In genomic region chr11:76629133-76629852, GRCh38 we compare ENCODE assay signal across 9 cellular contexts. TPM values are rescaled to one million over a fixed set of nuclear protein-coding genes. Genes with fewer than 3 reads are reported as not detected.
A peak's percentile ranks its signal among the peaks of the same experiment; 100 is the strongest.
DNase-seq lines count a peak whose midpoint lies in the region; ATAC-seq and TF ChIP-seq lines count a peak whose summit lies in the region.
"Had no signal": no experiment of that assay in that cellular context is flagged by ENCODE, and none has a peak within 500 bp of the region (broad histone marks: within the 10 kb centered on the region; RNA-seq: fewer than 3 reads in every experiment).

No MANE protein-coding gene starts in this region.

- H3K4me3 ChIP-seq in right atrium auricular region = no peak overlapping the region

- no peaks in the 10 kb centered on the region for H3K36me3 ChIP-seq in right atrium auricular region

- H3K27me3 ChIP-seq in right atrium auricular region = no peaks in the 10 kb centered on the region

- no peaks in the 10 kb centered on the region for H3K36me3 Mint-ChIP-seq in activated T-helper 17 cell treated with anti-CD3 and anti-CD28 coated beads, Interleukin-2, amount 50 U/mL, for 72 hours (ENCODE audit: low read depth)

- TF ChIP-seq CTCF in right atrium auricular region (IDR thresholded peaks at IDR 0.05) = no peak

- H3K4me1 Mint-ChIP-seq in activated T-helper 17 cell treated with anti-CD3 and anti-CD28 coated beads, Interleukin-2, amount 50 U/mL, for 72 hours = peaks cover 23% of the 10 kb centered on the region

- peak; percentile 41 for ATAC-seq in activated T-helper 17 cell treated with anti-CD3 and anti-CD28 coated beads, Interleukin-2, amount 50 U/mL, for 72 hours (replicated peaks)
- no peak for ATAC-seq in HG02970 (IDR thresholded peaks at IDR 0.05; ENCODE audit: low FRiP score, unreplicated experiment)

- H3K27me3 Mint-ChIP-seq in activated T-helper 17 cell treated with anti-CD3 and anti-CD28 coated beads, Interleukin-2, amount 50 U/mL, for 72 hours = peaks cover 3% of the 10 kb centered on the region

- H3K9me3 Mint-ChIP-seq in activated T-helper 17 cell treated with anti-CD3 and anti-CD28 coated beads, Interleukin-2, amount 50 U/mL, for 72 hours = peaks cover 6% of the 10 kb centered on the region

- H3K9me3 ChIP-seq in right atrium auricular region = peaks cover 0 to 9% of the 10 kb centered on the region in 2 donors

- peak overlapping the region; percentile 31 for H3K27ac Mint-ChIP-seq in activated T-helper 17 cell treated with anti-CD3 and anti-CD28 coated beads, Interleukin-2, amount 50 U/mL, for 72 hours

- peak overlapping the region; percentile 35 for H3K4me3 Mint-ChIP-seq in activated T-helper 17 cell treated with anti-CD3 and anti-CD28 coated beads, Interleukin-2, amount 50 U/mL, for 72 hours
- H3K4me3 Mint-ChIP-seq: neural crest cell had no signal

- peaks cover 0 to 21% of the 10 kb centered on the region in 2 donors for H3K4me1 ChIP-seq in right atrium auricular region

- DNase-seq in Kasumi-1 (lab: John Stamatoyannopoulos, UW) (peak; percentile 35 to 55), right atrium auricular region (ENCODE audit: low spot score) (peak; percentile 80), KG1 (lab: John Stamatoyannopoulos, UW) (no peak), superior temporal gyrus (ENCODE audit: extremely low spot score) (no peak), cerebellum (ENCODE audit: low spot score) (no peak)
- peak; percentile 14 for DNase-seq in stimulated activated CD4-positive, alpha-beta T cell treated with anti-CD3 and anti-CD28 coated beads, Interleukin-4, amount 100 ng/mL, for 24 hours

- peak overlapping the region; percentile 78 to 85 for H3K27ac ChIP-seq in right atrium auricular region

RNA-seq across cellular contexts. Expression of gene LRRC32, which starts 41.3 kb away (rescaled TPM):
- total RNA-seq in activated T-helper 17 cell treated with anti-CD3 and anti-CD28 coated beads, Interleukin-2, amount 50 U/mL, for 72 hours = 1 to 10 TPM; 4.5 to 5.6 TPM
- total RNA-seq in right atrium auricular region = 10 to 100 TPM; 37.9 to 56.0 TPM
- total RNA-seq in cerebellum = 3.6 TPM

Comparison
In these comparisons a context has a peak if more than half of its experiments do, and no peak if none do; other contexts are left out.
1. DNase-seq: peak in Kasumi-1 (2 of 2), right atrium auricular region (single experiment) and stimulated activated CD4-positive, alpha-beta T cell treated with anti-CD3 and anti-CD28 coated beads, Interleukin-4, amount 100 ng/mL, for 24 hours (single experiment); none in KG1 (single experiment), superior temporal gyrus (single experiment) and cerebellum (single experiment).